Comparison of ENCODE assay signal across 8 cellular contexts in genomic region chr6:82040405-82041221, GRCh38.
DNase-seq lines count a peak whose midpoint lies in the region; ATAC-seq, FAIRE-seq and TF ChIP-seq lines count a peak whose summit lies in the region.

No MANE protein-coding gene starts in this region.

- no peak overlapping the region for H3K4me3 Mint-ChIP-seq in WTC11

- TF ChIP-seq EP300 in sigmoid colon (IDR thresholded peaks at IDR 0.05), result no peak

- peak; percentile 64 for FAIRE-seq in GM12892 (lab: Jason Lieb, UNC)

- peak overlapping the region; percentile 55; the same call in 1 of the 2 replicates for H3K27ac Mint-ChIP-seq in WTC11

- DNase-seq in AG09319 (ENCODE audit: extremely low read depth, low read depth) (peak; percentile 23), GM12892 (ENCODE audit: insufficient read length) (no peak), NB4 (ENCODE audit: low read depth) (peak; percentile 56), WTC11 (ENCODE audit: low spot score) (peak; percentile 47), right atrium auricular region (ENCODE audit: low spot score) (no peak), sigmoid colon (no peak)

- H3K4me3 ChIP-seq in NB4 (ENCODE audit: low read depth, low read length) (no peak overlapping the region), right atrium auricular region (no peak overlapping the region), sigmoid colon (no peak overlapping the region)

- CTCF ChIA-PET in WTC11 (lab: Charles Lee), result interaction anchor here (0.6 to 1.9 kb wide), 11 partner anchors 9 to 799 kb away, joined by 3 to 12 read pairs (median 4); no protein-coding TSS in a partner anchor

- H3K36me3 ChIP-seq in right atrium auricular region, result no peaks in the 10 kb centered on the region
- H3K36me3 ChIP-seq in sigmoid colon, result no peaks in the 10 kb centered on the region

- H3K4me1 ChIP-seq in right atrium auricular region (no peaks in the 10 kb centered on the region), sigmoid colon (no peaks in the 10 kb centered on the region)

- ATAC-seq in HG02623 (IDR thresholded peaks at IDR 0.05; ENCODE audit: unreplicated experiment) (peak; percentile 77), WTC11 (peak; percentile 97), GM19395 (IDR thresholded peaks at IDR 0.05; ENCODE audit: unreplicated experiment) (no peak)

- TF ChIP-seq CTCF in AG09319 (IDR thresholded peaks at IDR 0.05; ENCODE audit: low read depth, low read length) (peak; percentile 88), NB4 (IDR thresholded peaks at IDR 0.05; ENCODE audit: low read depth, low read length) (peak; percentile 84), WTC11 (IDR thresholded peaks at IDR 0.05) (peak; percentile 51), right atrium auricular region (IDR thresholded peaks at IDR 0.05) (peak; percentile 56 to 78), sigmoid colon (IDR thresholded peaks at IDR 0.05) (peak; percentile 15 to 68 (median 56))

- H3K9me3 ChIP-seq in right atrium auricular region, result no peaks in the 10 kb centered on the region
- H3K9me3 ChIP-seq in sigmoid colon, result no peaks in the 10 kb centered on the region

- POLR2A ChIA-PET in WTC11 (lab: Charles Lee), result interaction anchor here (1.0 kb wide), 1 partner anchor 40 kb away, joined by 3 read pairs; no protein-coding TSS in a partner anchor

- no peaks in the 10 kb centered on the region for H3K36me3 Mint-ChIP-seq in WTC11

- H3K27me3 ChIP-seq in right atrium auricular region (no peaks in the 10 kb centered on the region), sigmoid colon (no peaks in the 10 kb centered on the region)

- no peaks in the 10 kb centered on the region for H3K27me3 Mint-ChIP-seq in WTC11 (ENCODE audit: low read depth)

- no peaks in the 10 kb centered on the region for H3K9me3 Mint-ChIP-seq in WTC11

- TF ChIP-seq POLR2A in GM12892 (IDR thresholded peaks at IDR 0.05; ENCODE audit: low read depth, low read length) (no peak), NB4 (IDR thresholded peaks at IDR 0.05; ENCODE audit: extremely low read depth, insufficient read length) (no peak), sigmoid colon (IDR thresholded peaks at IDR 0.05) (no peak)

- WGBS in sigmoid colon, 2 donors, result 45 to 52% methylated on average over 4 of the region's 4 CpGs

- no peak overlapping the region for H3K27ac ChIP-seq in right atrium auricular region
- H3K27ac ChIP-seq in sigmoid colon, result no peak overlapping the region

- intact Hi-C loops in sigmoid colon (cut with DNase I), result loop anchor here (10.0 kb wide), 1 partner anchor 286 kb away; the partner anchor contains the start of gene TENT5A

- peaks cover 3% of the 10 kb centered on the region; the same call in 1 of the 2 replicates for H3K4me1 Mint-ChIP-seq in WTC11

TF ChIP-seq in WTC11, 78 proteins besides CTCF, POLR2A, EP300 and RAD21:
- TF ChIP-seq SOX15 (CRISPR knock-in tag; IDR thresholded peaks at IDR 0.05), result no peak
- no peak for TF ChIP-seq SMAD3 (CRISPR knock-in tag; IDR thresholded peaks at IDR 0.05; ENCODE audit: borderline replicate concordance)
- TF ChIP-seq, protein P1, sequence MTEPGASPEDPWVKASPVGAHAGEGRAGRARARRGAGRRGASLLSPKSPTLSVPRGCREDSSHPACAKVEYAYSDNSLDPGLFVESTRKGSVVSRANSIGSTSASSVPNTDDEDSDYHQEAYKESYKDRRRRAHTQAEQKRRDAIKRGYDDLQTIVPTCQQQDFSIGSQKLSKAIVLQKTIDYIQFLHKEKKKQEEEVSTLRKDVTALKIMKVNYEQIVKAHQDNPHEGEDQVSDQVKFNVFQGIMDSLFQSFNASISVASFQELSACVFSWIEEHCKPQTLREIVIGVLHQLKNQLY (CRISPR knock-in tag; IDR thresholded peaks at IDR 0.05), result no peak
- no peak for TF ChIP-seq RORB (CRISPR knock-in tag; IDR thresholded peaks at IDR 0.05)
- no peak for TF ChIP-seq GTF2I (CRISPR knock-in tag; conservative IDR thresholded peaks at IDR 0.05)
- no peak for TF ChIP-seq GABPB1 (CRISPR knock-in tag; IDR thresholded peaks at IDR 0.05)

Comparison
In these comparisons a context has a peak if more than half of its experiments do, and no peak if none do; other contexts are left out.
1. DNase-seq: peak in AG09319 (single experiment), NB4 (single experiment) and WTC11 (single experiment); none in GM12892 (single experiment), right atrium auricular region (single experiment) and sigmoid colon (single experiment).
2. Peak in every context shown above with its lines, with median percentiles within 50 percentile points of each other: CTCF ChIP-seq.